8 cellular contexts compared by ENCODE assay signal in the genomic region with DNA sequence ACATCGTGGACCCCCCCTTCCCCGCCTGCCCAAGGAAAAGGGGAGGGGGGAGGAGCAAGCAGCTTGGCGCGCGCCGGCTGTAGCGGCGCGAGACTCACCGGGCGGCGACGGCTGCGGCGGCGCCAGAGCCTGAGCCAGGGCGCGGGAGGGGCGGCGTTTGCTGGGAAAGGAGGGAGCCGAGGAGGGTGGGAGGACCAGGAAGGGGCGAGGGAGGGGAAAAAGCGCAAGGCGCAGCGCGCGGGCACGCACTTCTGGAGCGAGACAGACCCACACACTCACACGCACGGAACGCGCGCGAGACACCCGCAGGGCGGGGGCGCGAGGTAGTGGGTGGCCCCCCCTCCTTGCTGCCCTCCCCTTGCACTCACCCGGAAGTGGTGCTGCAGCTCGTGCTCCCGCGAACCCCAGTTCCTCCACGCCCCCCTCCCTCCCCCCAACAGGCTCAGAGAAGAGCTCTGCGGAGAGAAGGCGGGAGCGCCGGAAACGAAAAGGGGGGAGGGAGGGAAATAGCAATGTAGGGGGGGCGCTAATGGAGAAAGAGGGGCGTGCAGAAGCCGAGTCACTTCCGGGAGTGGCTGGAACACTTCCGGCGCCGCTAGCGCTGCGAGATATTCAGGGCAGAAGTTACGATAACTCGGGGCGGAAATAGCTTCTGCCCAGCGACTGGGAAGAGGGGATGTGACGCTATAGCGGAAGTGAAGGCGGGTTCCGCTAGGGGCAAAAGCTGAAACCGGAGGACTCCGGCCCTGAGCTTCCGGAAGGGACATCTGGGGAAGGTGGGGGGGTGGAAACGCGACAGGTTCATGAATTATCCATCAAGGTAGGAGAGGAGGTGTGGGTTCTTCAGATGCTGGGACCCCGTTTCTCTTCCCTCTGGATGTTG. TPM values are rescaled to one million over a fixed set of nuclear protein-coding genes. Genes with fewer than 3 reads are reported as not detected.
DNase-seq lines count a peak whose midpoint lies in the region; ATAC-seq, FAIRE-seq and TF ChIP-seq lines count a peak whose summit lies in the region.

Gene ZNF384, minus strand, starts transcription at position 376 of the 883 bp plus-strand sequence. CDS start 9,855 bp downstream, outside the sequence.

- H2BK120ac ChIP-seq in H1 (replicated peaks; ENCODE audit: low read depth, low read length), result peak within 1 kb of the TSS; percentile 81

- peak within 1 kb of the TSS; percentile 69; the same call in 1 of the 2 replicates for H2BK12ac ChIP-seq in H1 (ENCODE audit: low read depth, low read length)

- 2% methylated on average over 29 of the region's 72 CpGs; no CpG with 5 or more reads in 1 of the 2 experiments for WGBS in H1 (ENCODE audit: extremely low coverage in 1 of 2, insufficient coverage in 1 of 2, insufficient read length in 1 of 2, insufficient replicate concordance in 2 of 2, low coverage in 1 of 2, low lambda C conversion rate in 2 of 2, missing lambda C conversion rate in 1 of 2), 2 experiments

- CTCF ChIA-PET in activated CD8-positive, alpha-beta memory T cell treated with anti-CD3 and anti-CD28 coated beads, Interleukin-2, amount 10 ng/mL, durations not matched to agents 7 days and 5 days (lab: Charles Lee), result interaction anchor here (0.7 to 2.1 kb wide), 25 partner anchors 21 to 419 kb away, joined by 3 to 18 read pairs (median 4); partner anchors contain the start of genes CDCA3, COPS7A, LPAR5 and MLF2
- CTCF ChIA-PET in H1 (lab: Charles Lee; ENCODE audit: partially characterized antibody), result interaction anchor here (0.6 to 7.7 kb wide), 17 partner anchors 10 to 679 kb away, joined by 3 to 55 read pairs (median 4); partner anchors contain the start of genes ACRBP, COPS7A, MLF2 and NOP2

- peak in 1 of 2 experiments; percentile 56; a peak in 1 of 3 replicates for TF ChIP-seq POLR2A in H1 (IDR thresholded peaks at IDR 0.05; ENCODE audit: control extremely low read depth in 1 of 2, low read depth in 2 of 2, low read length in 2 of 2)

- H3K27ac Mint-ChIP-seq in activated CD8-positive, alpha-beta memory T cell treated with anti-CD3 and anti-CD28 coated beads, Interleukin-2, amount 10 ng/mL, durations not matched to agents 7 days and 5 days, result peak within 1 kb of the TSS; percentile 96
- peak within 1 kb of the TSS; percentile 94 for H3K27ac Mint-ChIP-seq in memory B cell

- no peak within 1 kb of the TSS for H2BK20ac ChIP-seq in H1 (ENCODE audit: low read length)

- H4K5ac ChIP-seq in H1 (ENCODE audit: insufficient read length, low read depth, low read length), result peak within 1 kb of the TSS; percentile 75

- peak within 1 kb of the TSS; percentile 97; the same call in 1 of the 2 replicates for H3K18ac ChIP-seq in H1 (ENCODE audit: extremely low read depth, low read length)

- ATAC-seq in GM21381 (IDR thresholded peaks at IDR 0.05; ENCODE audit: unreplicated experiment), result peak; percentile 83
- ATAC-seq in activated CD8-positive, alpha-beta memory T cell treated with anti-CD3 and anti-CD28 coated beads, Interleukin-2, amount 10 ng/mL, durations not matched to agents 7 days and 5 days, result peak; percentile 84
- ATAC-seq in memory B cell (ENCODE audit: low read depth), result peak; percentile 83

- H4K20me1 ChIP-seq in H1 (replicated peaks in 1 of 2; ENCODE audit: control insufficient read depth in 1 of 2, insufficient read depth in 2 of 2, low read length in 2 of 2), result peaks cover 0 to 2% of the 10 kb centered on the region in 2 experiments

- peak in 1 of 2 experiments; percentile 62; a peak in 1 of 3 replicates for TF ChIP-seq EP300 in H1 (IDR thresholded peaks at IDR 0.05; ENCODE audit: borderline replicate concordance in 1 of 2, low read depth in 2 of 2, low read length in 2 of 2)

- no peaks in the 10 kb centered on the region for H3K9me3 Mint-ChIP-seq in activated CD8-positive, alpha-beta memory T cell treated with anti-CD3 and anti-CD28 coated beads, Interleukin-2, amount 10 ng/mL, durations not matched to agents 7 days and 5 days (ENCODE audit: low read depth)
- H3K9me3 Mint-ChIP-seq in memory B cell, result no peaks in the 10 kb centered on the region

- peak within 1 kb of the TSS; percentile 73; the same call in 1 of the 2 replicates for H2BK15ac ChIP-seq in H1 (ENCODE audit: low read length)

- H3K56ac ChIP-seq in H1 (replicated peaks; ENCODE audit: insufficient read length, low read depth, low read length), result peak within 1 kb of the TSS; percentile 92

- H3K4me1 ChIP-seq in NT2/D1 (ENCODE audit: insufficient read depth, insufficient read length), result peaks cover 8% of the 10 kb centered on the region
- H3K4me1 ChIP-seq in H1 (replicated peaks in 1 of 4; ENCODE audit: control insufficient read depth in 3 of 4, insufficient read depth in 4 of 4, low read length in 3 of 4), result peaks cover 0 to 9% (median 7%) of the 10 kb centered on the region in 4 experiments; a peak in 6 of 7 replicates

- no peak for TF ChIP-seq RAD21 in H1 (IDR thresholded peaks at IDR 0.05 in 1 of 2, conservative IDR thresholded peaks at IDR 0.05 in 1 of 2; ENCODE audit: low read depth in 2 of 2, low read length in 2 of 2)

- H3K79me2 ChIP-seq in H1 (ENCODE audit: control insufficient read depth in 1 of 2, insufficient read depth in 2 of 2, low read length in 2 of 2), result peaks cover 13 to 45% of the 10 kb centered on the region in 2 experiments

- no peaks in the 10 kb centered on the region for H3K27me3 ChIP-seq in NT2/D1 (ENCODE audit: insufficient read depth, insufficient read length)
- H3K27me3 ChIP-seq in H1 (replicated peaks in 1 of 4; ENCODE audit: control insufficient read depth in 3 of 4, extremely low read depth in 1 of 4, insufficient read depth in 3 of 4, low read length in 3 of 4), result no peaks in the 10 kb centered on the region

- H3K79me1 ChIP-seq in H1 (ENCODE audit: low read depth, low read length), result peaks cover 16% of the 10 kb centered on the region

- H3K4me3 ChIP-seq in NT2/D1 (ENCODE audit: insufficient read length, low read depth) (peak within 1 kb of the TSS; percentile 94), H1 (ENCODE audit: extremely low read depth in 1 of 4, insufficient read depth in 2 of 4, low read depth in 3 of 4, low read length in 4 of 4) (peak within 1 kb of the TSS; percentile 78 to 96 (median 88))

- H3K9ac ChIP-seq in NT2/D1 (ENCODE audit: insufficient read length, low read depth) (peak within 1 kb of the TSS; percentile 99), H1 (replicated peaks in 1 of 4; ENCODE audit: extremely low read depth in 1 of 4, low read depth in 3 of 4, low read length in 3 of 4) (peak within 1 kb of the TSS; percentile 84 to 93 (median 90))

- H3K4me2 ChIP-seq in H1 (ENCODE audit: insufficient read depth in 1 of 2, low read depth in 2 of 2, low read length in 2 of 2), result peak within 1 kb of the TSS; percentile 98 to 99

- peak within 1 kb of the TSS; percentile 96 for H3K4me3 Mint-ChIP-seq in activated CD8-positive, alpha-beta memory T cell treated with anti-CD3 and anti-CD28 coated beads, Interleukin-2, amount 10 ng/mL, durations not matched to agents 7 days and 5 days
- peak within 1 kb of the TSS; percentile 93 for H3K4me3 Mint-ChIP-seq in memory B cell

- peak within 1 kb of the TSS; percentile 73 for H3K14ac ChIP-seq in H1 (ENCODE audit: insufficient read length)

- H3K4me1 Mint-ChIP-seq in activated CD8-positive, alpha-beta memory T cell treated with anti-CD3 and anti-CD28 coated beads, Interleukin-2, amount 10 ng/mL, durations not matched to agents 7 days and 5 days, result peaks cover 44% of the 10 kb centered on the region
- H3K4me1 Mint-ChIP-seq in memory B cell, result peaks cover 38% of the 10 kb centered on the region

- H3K9me3 ChIP-seq in NT2/D1 (ENCODE audit: insufficient read depth, low read length) (peaks cover 8% of the 10 kb centered on the region; the same call in 1 of the 2 replicates), H1 (ENCODE audit: insufficient read depth in 2 of 2, low read depth in 1 of 2, low read length in 1 of 2) (no peaks in the 10 kb centered on the region)

- TF ChIP-seq CTCF in H1 (IDR thresholded peaks at IDR 0.05; ENCODE audit: control extremely low read depth in 1 of 3, insufficient read depth in 1 of 3, low read depth in 1 of 3, low read length in 3 of 3), result no peak

- FAIRE-seq in H1 (lab: Jason Lieb, UNC), result peak; percentile 72

- H3K4ac ChIP-seq in H1 (replicated peaks; ENCODE audit: insufficient read length, low read depth, low read length), result peak within 1 kb of the TSS; percentile 76

- peaks cover 29% of the 10 kb centered on the region for H3K36me3 Mint-ChIP-seq in activated CD8-positive, alpha-beta memory T cell treated with anti-CD3 and anti-CD28 coated beads, Interleukin-2, amount 10 ng/mL, durations not matched to agents 7 days and 5 days
- peaks cover 8% of the 10 kb centered on the region for H3K36me3 Mint-ChIP-seq in memory B cell

- peaks cover 11% of the 10 kb centered on the region for H3K23me2 ChIP-seq in H1 (ENCODE audit: low read depth, low read length)

- DNase-seq in COR-L47 (lab: John Stamatoyannopoulos, UW) (peak; percentile 90), HUDEP-2 (lab: John Stamatoyannopoulos, UW; ENCODE audit: unreplicated experiment in 76 of 76) (peak; percentile 47 to 100 (median 96)), NT2/D1 (ENCODE audit: low read depth, low spot score) (peak; percentile 100), H1 (ENCODE audit: low read depth in 1 of 2, low spot score in 2 of 2) (peak; percentile 89 to 97), memory B cell (ENCODE audit: low spot score in 2 of 2) (peak; percentile 83 to 91)
- peak; percentile 99 for DNase-seq in activated CD8-positive, alpha-beta memory T cell treated with anti-CD3 and anti-CD28 coated beads, Interleukin-2, amount 10 ng/mL, durations not matched to agents 7 days and 5 days
- peak; percentile 88 for DNase-seq in stimulated activated CD8-positive, alpha-beta memory T cell treated with anti-CD3 and anti-CD28 coated beads, Interleukin-12 subunit alpha, Interleukin-12 subunit beta, amount 100 ng/mL, for 24 hours (ENCODE audit: extremely low read depth)

- H2BK5ac ChIP-seq in H1 (ENCODE audit: low read depth, low read length), result peak within 1 kb of the TSS; percentile 94; the same call in 1 of the 2 replicates

- no peaks in the 10 kb centered on the region for H3K27me3 Mint-ChIP-seq in activated CD8-positive, alpha-beta memory T cell treated with anti-CD3 and anti-CD28 coated beads, Interleukin-2, amount 10 ng/mL, durations not matched to agents 7 days and 5 days
- no peaks in the 10 kb centered on the region for H3K27me3 Mint-ChIP-seq in memory B cell

- H3K23ac ChIP-seq in H1 (ENCODE audit: insufficient read length), result no peak within 1 kb of the TSS

- peak within 1 kb of the TSS; percentile 95 for H4K91ac ChIP-seq in H1 (replicated peaks; ENCODE audit: insufficient read length, low read length)

- peak within 1 kb of the TSS; percentile 68; the same call in 1 of the 2 replicates for H2AK5ac ChIP-seq in H1 (ENCODE audit: low read depth, low read length)

- H3K36me3 ChIP-seq in NT2/D1 (ENCODE audit: insufficient read depth, insufficient read length, low read length) (peaks cover 50% of the 10 kb centered on the region), H1 (ENCODE audit: control insufficient read depth in 2 of 4, insufficient read depth in 4 of 4, low read length in 3 of 4) (no peaks in the 10 kb centered on the region)

- peak within 1 kb of the TSS; percentile 95 for H4K8ac ChIP-seq in H1 (ENCODE audit: extremely low read depth, insufficient read depth, low read length)

- POLR2A ChIA-PET in H1 (lab: Charles Lee; ENCODE audit: partially characterized antibody), result interaction anchor here (0.6 to 6.5 kb wide), 37 partner anchors 8 to 256 kb away, joined by 3 to 72 read pairs (median 5); partner anchors contain the start of genes COPS7A, GAPDH, ING4 and MLF2

- no peak within 1 kb of the TSS for H2AFZ ChIP-seq in H1 (ENCODE audit: low read length)

- peak within 1 kb of the TSS; percentile 90 for H3K27ac ChIP-seq in H1 (ENCODE audit: low read depth, low read length)

RNA-seq across cellular contexts. Expression of gene ZNF384, which starts in this region (rescaled TPM):
- total RNA-seq in activated CD8-positive, alpha-beta memory T cell treated with anti-CD3 and anti-CD28 coated beads, Interleukin-2, amount 10 ng/mL, durations not matched to agents 7 days and 5 days, result 10 to 100 TPM; 76.3 to 76.4 TPM
- 59.6 and 60.1 TPM in 2 replicates for total RNA-seq in H1 (2021; fragmentation: NEBNext Ultra II Directional; extraction: Animal tissue kit (Norgen Biotek cat#: 25700))
- 59.0 and 75.1 TPM in 2 replicates for polyA plus RNA-seq in H1 (2011; rRNA removed)
- polyA plus RNA-seq in H1 (2011; cell fraction: cytosol; rRNA removed), result 66.7 TPM
- polyA plus RNA-seq in H1 (2011; cell fraction: nucleus; rRNA removed), result 138 TPM
- 64.4 to 74.8 TPM (median 69.2 TPM) in 4 replicates for polyA plus RNA-seq in H1 (2012, experiment 1 of 2)
- 30.4 TPM for polyA plus RNA-seq in H1 (2012, experiment 2 of 2)
- 47.8 TPM for polyA plus RNA-seq in H1 (2013, experiment 1 of 2)
- polyA plus RNA-seq in H1 (2013, experiment 2 of 2), result 45.3 TPM
- 69.0 and 70.2 TPM in 2 replicates for polyA minus RNA-seq in H1 (2011; rRNA and poly(A)+ RNA removed)
- 39.0 TPM for polyA minus RNA-seq in H1 (2011; cell fraction: cytosol; rRNA and poly(A)+ RNA removed)
- 71.1 TPM for polyA minus RNA-seq in H1 (2011; cell fraction: nucleus; rRNA and poly(A)+ RNA removed)

Comparison
In these comparisons a context has a peak if more than half of its experiments do, and no peak if none do; other contexts are left out.
1. Peak in every context shown above with its lines: DNase-seq, ATAC-seq, H3K4me3 ChIP-seq and H3K27ac ChIP-seq.